ENCODE assay signal across 27 cellular contexts in genomic region chr6:106536357-106536756, GRCh38.
DNase-seq lines count a peak whose midpoint lies in the region; ATAC-seq and TF ChIP-seq lines count a peak whose summit lies in the region.
"Had no signal": no experiment of that assay in that cellular context is flagged by ENCODE, and none has a peak within 500 bp of the region (broad histone marks: within the 10 kb centered on the region; RNA-seq: fewer than 3 reads in every experiment).

No MANE protein-coding gene starts in this region.

- H4K20me1 ChIP-seq in OCI-LY3 (ENCODE audit: insufficient read depth, low read length): no peaks in the 10 kb centered on the region

- no peaks in the 10 kb centered on the region for H3K9me3 ChIP-seq in OCI-LY3 (ENCODE audit: insufficient read depth, low read length)
- no peaks in the 10 kb centered on the region for H3K9me3 ChIP-seq in neutrophil
- H3K9me3 ChIP-seq: HAP-1, heart right ventricle, mucosa of descending colon, upper lobe of left lung had no signal

- ATAC-seq in activated naive CD8-positive, alpha-beta T cell treated with anti-CD3 and anti-CD28 coated beads, Interleukin-2, amount 50 U/mL, for 24 hours: peak; percentile 20
- no peak for ATAC-seq in HG02759 (IDR thresholded peaks at IDR 0.05; ENCODE audit: unreplicated experiment)
- ATAC-seq: heart right ventricle, K562, mucosa of descending colon had no signal

- H3K9me3 Mint-ChIP-seq in activated naive CD4-positive, alpha-beta T cell treated with anti-CD3 and anti-CD28 coated beads for 36 hours: no peaks in the 10 kb centered on the region
- H3K9me3 Mint-ChIP-seq in activated naive CD4-positive, alpha-beta T cell treated with anti-CD3 and anti-CD28 coated beads, Interleukin-2, amount 10 ng/mL, durations not matched to agents 7 days and 5 days: no peaks in the 10 kb centered on the region
- H3K9me3 Mint-ChIP-seq in activated naive CD8-positive, alpha-beta T cell treated with anti-CD3 and anti-CD28 coated beads, Interleukin-2, amount 50 U/mL, for 24 hours: no peaks in the 10 kb centered on the region
- no peaks in the 10 kb centered on the region for H3K9me3 Mint-ChIP-seq in activated T-helper 2 cell treated with anti-CD3 and anti-CD28 coated beads, Interferon-gamma antibody, Interleukin-2, Interleukin-4, amounts not matched to agents 10 μg/mL and 5 μg/mL and 100 μg/mL, durations not matched to agents 14 hours and 24 hours and 36 hours
- peaks cover 5% of the 10 kb centered on the region for H3K9me3 Mint-ChIP-seq in type B pancreatic cell
- H3K9me3 Mint-ChIP-seq: activated CD4-positive, alpha-beta T cell treated with anti-CD3 and anti-CD28 coated beads, Interleukin-2, amount 10 ng/mL, durations not matched to agents 24 days and 14 days; neural crest cell; T-helper 2 cell treated with Interferon-gamma antibody and Interleukin-4, amounts not matched to agents 5 μg/mL and 100 μg/mL, for 36 hours had no signal

- H3K79me2 ChIP-seq in OCI-LY3 (ENCODE audit: low read length): peaks cover 46% of the 10 kb centered on the region
- H3K79me2 ChIP-seq: parathyroid adenoma had no signal

- H3K4me1 ChIP-seq in OCI-LY3 (ENCODE audit: low read length) (peaks cover 69% of the 10 kb centered on the region), neutrophil (ENCODE audit: control insufficient read depth in 1 of 2, insufficient read depth in 1 of 2, low read depth in 1 of 2, low read length in 1 of 2) (peaks cover 75 to 81% of the 10 kb centered on the region in 2 experiments)
- H3K4me1 ChIP-seq: parathyroid adenoma had no signal

- peaks cover 65% of the 10 kb centered on the region for H3K4me1 Mint-ChIP-seq in activated naive CD4-positive, alpha-beta T cell treated with anti-CD3 and anti-CD28 coated beads for 36 hours (ENCODE audit: low read depth)
- H3K4me1 Mint-ChIP-seq in activated naive CD4-positive, alpha-beta T cell treated with anti-CD3 and anti-CD28 coated beads, Interleukin-2, amount 10 ng/mL, durations not matched to agents 7 days and 5 days: peaks cover 60% of the 10 kb centered on the region
- peaks cover 75% of the 10 kb centered on the region for H3K4me1 Mint-ChIP-seq in activated naive CD8-positive, alpha-beta T cell treated with anti-CD3 and anti-CD28 coated beads, Interleukin-2, amount 50 U/mL, for 24 hours
- peaks cover 57% of the 10 kb centered on the region for H3K4me1 Mint-ChIP-seq in activated T-helper 2 cell treated with anti-CD3 and anti-CD28 coated beads, Interferon-gamma antibody, Interleukin-2, Interleukin-4, amounts not matched to agents 10 μg/mL and 5 μg/mL and 100 μg/mL, durations not matched to agents 14 hours and 24 hours and 36 hours (ENCODE audit: low read depth)
- H3K4me1 Mint-ChIP-seq in type B pancreatic cell (ENCODE audit: unreplicated experiment): peaks cover 5% of the 10 kb centered on the region

- peak overlapping the region; percentile 74; the same call in 1 of the 2 replicates for H3K9ac ChIP-seq in OCI-LY3 (ENCODE audit: low read length)
- H3K9ac ChIP-seq: parathyroid adenoma had no signal

- CTCF ChIA-PET in activated naive CD4-positive, alpha-beta T cell treated with anti-CD3 and anti-CD28 coated beads for 36 hours (lab: Charles Lee): interaction anchor here (1.0 to 5.4 kb wide), 7 partner anchors 9 to 30 kb away, joined by 3 to 25 read pairs (median 6); no protein-coding TSS in a partner anchor
- CTCF ChIA-PET in activated naive CD4-positive, alpha-beta T cell treated with anti-CD3 and anti-CD28 coated beads, Interleukin-2, amount 10 ng/mL, durations not matched to agents 7 days and 5 days (lab: Charles Lee): interaction anchor here (1.3 to 2.4 kb wide), 2 partner anchors 19 to 25 kb away, joined by 3 to 11 read pairs; no protein-coding TSS in a partner anchor

- H3K4me3 ChIP-seq in OCI-LY3 (ENCODE audit: low read length) (peak overlapping the region; percentile 52), neutrophil (ENCODE audit: low read depth in 1 of 2, low read length in 1 of 2) (no peak overlapping the region)
- H3K4me3 ChIP-seq: HAP-1, heart right ventricle, K562, lung, mucosa of descending colon, upper lobe of left lung had no signal

- H3K36me3 ChIP-seq in OCI-LY3 (replicated peaks; ENCODE audit: low read depth, low read length) (peaks cover 45% of the 10 kb centered on the region), neutrophil (peaks cover 31% of the 10 kb centered on the region)
- H3K36me3 ChIP-seq: brain microvascular endothelial cell, HAP-1 had no signal

- H3K4me2 ChIP-seq in OCI-LY3 (ENCODE audit: low read length): peak overlapping the region; percentile 77

- no peaks in the 10 kb centered on the region for H3K27me3 ChIP-seq in OCI-LY3 (ENCODE audit: low read depth, low read length)
- no peaks in the 10 kb centered on the region for H3K27me3 ChIP-seq in neutrophil
- H3K27me3 ChIP-seq: brain microvascular endothelial cell, heart right ventricle, upper lobe of left lung had no signal

- DNase-seq in activated naive CD4-positive, alpha-beta T cell treated with anti-CD3 and anti-CD28 coated beads for 36 hours: no peak
- DNase-seq in activated naive CD4-positive, alpha-beta T cell treated with anti-CD3 and anti-CD28 coated beads, Interleukin-2, amount 10 ng/mL, durations not matched to agents 7 days and 5 days: no peak
- no peak for DNase-seq in activated naive CD8-positive, alpha-beta T cell treated with anti-CD3 and anti-CD28 coated beads, Interleukin-2, amount 50 U/mL, for 24 hours
- DNase-seq in activated T-helper 2 cell treated with anti-CD3 and anti-CD28 coated beads, Interferon-gamma antibody, Interleukin-2, Interleukin-4, amounts not matched to agents 10 μg/mL and 5 μg/mL and 100 μg/mL, durations not matched to agents 14 hours and 24 hours and 36 hours (ENCODE audit: low spot score): no peak
- DNase-seq in type B pancreatic cell (ENCODE audit: extremely low spot score, unreplicated experiment): no peak
- DNase-seq: activated CD4-positive, alpha-beta T cell treated with anti-CD3 and anti-CD28 coated beads, Interleukin-2, amount 10 ng/mL, durations not matched to agents 24 days and 14 days; activated effector memory CD4-positive, alpha-beta T cell treated with anti-CD3 and anti-CD28 coated beads, Interleukin-2, amount 50 U/mL, for 16 hours; amniotic stem cell; brain microvascular endothelial cell; effector CD8-positive, alpha-beta T cell; foreskin melanocyte; heart right ventricle; mucosa of descending colon; NCI-H1417; NCI-H774; stimulated activated CD4-positive, alpha-beta T cell treated with anti-CD3 and anti-CD28 coated beads, Interleukin-1b, Interleukin-23, amount 100 ng/mL, for 48 hours; substantia nigra; upper lobe of left lung had no signal

- TF ChIP-seq CTCF in OCI-LY3 (IDR thresholded peaks at IDR 0.05; ENCODE audit: low read depth, low read length) (no peak), neutrophil (IDR thresholded peaks at IDR 0.05) (no peak), type B pancreatic cell (conservative IDR thresholded peaks at IDR 0.05) (no peak)

- H3K27ac ChIP-seq in OCI-LY3 (ENCODE audit: low read length) (peak overlapping the region; percentile 99), neutrophil (peak overlapping the region; percentile 76)
- H3K27ac ChIP-seq: brain microvascular endothelial cell, parathyroid adenoma, upper lobe of left lung had no signal

- peaks cover 17% of the 10 kb centered on the region for H3K36me3 Mint-ChIP-seq in activated naive CD4-positive, alpha-beta T cell treated with anti-CD3 and anti-CD28 coated beads for 36 hours (ENCODE audit: low read depth)
- H3K36me3 Mint-ChIP-seq in activated naive CD4-positive, alpha-beta T cell treated with anti-CD3 and anti-CD28 coated beads, Interleukin-2, amount 10 ng/mL, durations not matched to agents 7 days and 5 days: peaks cover 72% of the 10 kb centered on the region
- H3K36me3 Mint-ChIP-seq in activated naive CD8-positive, alpha-beta T cell treated with anti-CD3 and anti-CD28 coated beads, Interleukin-2, amount 50 U/mL, for 24 hours (ENCODE audit: low read depth): peaks cover 62% of the 10 kb centered on the region
- peaks cover 81% of the 10 kb centered on the region for H3K36me3 Mint-ChIP-seq in activated T-helper 2 cell treated with anti-CD3 and anti-CD28 coated beads, Interferon-gamma antibody, Interleukin-2, Interleukin-4, amounts not matched to agents 10 μg/mL and 5 μg/mL and 100 μg/mL, durations not matched to agents 14 hours and 24 hours and 36 hours (ENCODE audit: low read depth)
- H3K36me3 Mint-ChIP-seq in type B pancreatic cell: no peaks in the 10 kb centered on the region

- peak overlapping the region; percentile 33 for H3K27ac Mint-ChIP-seq in activated naive CD4-positive, alpha-beta T cell treated with anti-CD3 and anti-CD28 coated beads for 36 hours
- H3K27ac Mint-ChIP-seq in activated naive CD4-positive, alpha-beta T cell treated with anti-CD3 and anti-CD28 coated beads, Interleukin-2, amount 10 ng/mL, durations not matched to agents 7 days and 5 days: no peak overlapping the region
- H3K27ac Mint-ChIP-seq in activated naive CD8-positive, alpha-beta T cell treated with anti-CD3 and anti-CD28 coated beads, Interleukin-2, amount 50 U/mL, for 24 hours: peak overlapping the region; percentile 87
- H3K27ac Mint-ChIP-seq in activated T-helper 2 cell treated with anti-CD3 and anti-CD28 coated beads, Interferon-gamma antibody, Interleukin-2, Interleukin-4, amounts not matched to agents 10 μg/mL and 5 μg/mL and 100 μg/mL, durations not matched to agents 14 hours and 24 hours and 36 hours: no peak overlapping the region
- H3K27ac Mint-ChIP-seq in type B pancreatic cell: no peak overlapping the region
- H3K27ac Mint-ChIP-seq: activated CD4-positive, alpha-beta T cell treated with anti-CD3 and anti-CD28 coated beads, Interleukin-2, amount 10 ng/mL, durations not matched to agents 24 days and 14 days; T-helper 2 cell treated with Interferon-gamma antibody and Interleukin-4, amounts not matched to agents 5 μg/mL and 100 μg/mL, for 36 hours had no signal

- H3K4me3 Mint-ChIP-seq in activated naive CD4-positive, alpha-beta T cell treated with anti-CD3 and anti-CD28 coated beads for 36 hours: no peak overlapping the region
- no peak overlapping the region for H3K4me3 Mint-ChIP-seq in activated naive CD4-positive, alpha-beta T cell treated with anti-CD3 and anti-CD28 coated beads, Interleukin-2, amount 10 ng/mL, durations not matched to agents 7 days and 5 days
- peak overlapping the region; percentile 50 for H3K4me3 Mint-ChIP-seq in activated naive CD8-positive, alpha-beta T cell treated with anti-CD3 and anti-CD28 coated beads, Interleukin-2, amount 50 U/mL, for 24 hours
- H3K4me3 Mint-ChIP-seq in activated T-helper 2 cell treated with anti-CD3 and anti-CD28 coated beads, Interferon-gamma antibody, Interleukin-2, Interleukin-4, amounts not matched to agents 10 μg/mL and 5 μg/mL and 100 μg/mL, durations not matched to agents 14 hours and 24 hours and 36 hours (ENCODE audit: low read depth): no peak overlapping the region
- H3K4me3 Mint-ChIP-seq in type B pancreatic cell: no peak overlapping the region
- H3K4me3 Mint-ChIP-seq: activated CD4-positive, alpha-beta T cell treated with anti-CD3 and anti-CD28 coated beads, Interleukin-2, amount 10 ng/mL, durations not matched to agents 24 days and 14 days; neural crest cell; T-helper 2 cell treated with Interferon-gamma antibody and Interleukin-4, amounts not matched to agents 5 μg/mL and 100 μg/mL, for 36 hours had no signal

- intact Hi-C loops in activated naive CD4-positive, alpha-beta T cell treated with anti-CD3 and anti-CD28 coated beads for 36 hours (cut with micrococcal nuclease): loop anchor here (2.0 kb wide), 1 partner anchor 16 kb away; no protein-coding TSS in a partner anchor
- intact Hi-C loops in activated T-helper 2 cell treated with anti-CD3 and anti-CD28 coated beads, Interferon-gamma antibody, Interleukin-2, Interleukin-4, amounts not matched to agents 10 μg/mL and 5 μg/mL and 100 μg/mL, durations not matched to agents 14 hours and 24 hours and 36 hours (cut with micrococcal nuclease): no loop called here

- no peaks in the 10 kb centered on the region for H3K27me3 Mint-ChIP-seq in activated naive CD4-positive, alpha-beta T cell treated with anti-CD3 and anti-CD28 coated beads for 36 hours (ENCODE audit: low read depth)
- no peaks in the 10 kb centered on the region for H3K27me3 Mint-ChIP-seq in activated naive CD4-positive, alpha-beta T cell treated with anti-CD3 and anti-CD28 coated beads, Interleukin-2, amount 10 ng/mL, durations not matched to agents 7 days and 5 days
- no peaks in the 10 kb centered on the region for H3K27me3 Mint-ChIP-seq in activated naive CD8-positive, alpha-beta T cell treated with anti-CD3 and anti-CD28 coated beads, Interleukin-2, amount 50 U/mL, for 24 hours
- no peaks in the 10 kb centered on the region for H3K27me3 Mint-ChIP-seq in activated T-helper 2 cell treated with anti-CD3 and anti-CD28 coated beads, Interferon-gamma antibody, Interleukin-2, Interleukin-4, amounts not matched to agents 10 μg/mL and 5 μg/mL and 100 μg/mL, durations not matched to agents 14 hours and 24 hours and 36 hours (ENCODE audit: low read depth)
- H3K27me3 Mint-ChIP-seq in type B pancreatic cell: peaks cover 6% of the 10 kb centered on the region
- H3K27me3 Mint-ChIP-seq: activated CD4-positive, alpha-beta T cell treated with anti-CD3 and anti-CD28 coated beads, Interleukin-2, amount 10 ng/mL, durations not matched to agents 24 days and 14 days had no signal

- no peak overlapping the region for H2AFZ ChIP-seq in OCI-LY3 (ENCODE audit: low read depth, low read length)
- H2AFZ ChIP-seq: parathyroid adenoma had no signal

Comparison
In these comparisons a context has a peak if more than half of its experiments do, and no peak if none do; other contexts are left out.
1. H3K27ac Mint-ChIP-seq: peak in activated naive CD4-positive, alpha-beta T cell treated with anti-CD3 and anti-CD28 coated beads for 36 hours (single experiment) and activated naive CD8-positive, alpha-beta T cell treated with anti-CD3 and anti-CD28 coated beads, Interleukin-2, amount 50 U/mL, for 24 hours (single experiment); none in activated naive CD4-positive, alpha-beta T cell treated with anti-CD3 and anti-CD28 coated beads, Interleukin-2, amount 10 ng/mL, durations not matched to agents 7 days and 5 days (single experiment), activated T-helper 2 cell treated with anti-CD3 and anti-CD28 coated beads, Interferon-gamma antibody, Interleukin-2, Interleukin-4, amounts not matched to agents 10 μg/mL and 5 μg/mL and 100 μg/mL, durations not matched to agents 14 hours and 24 hours and 36 hours (single experiment) and type B pancreatic cell (single experiment).